Comparison of ENCODE assay signal across 8 cellular contexts in genomic region chr12:70576341-70577282, GRCh38.
A peak's percentile ranks its signal among the peaks of the same experiment; 100 is the strongest.
DNase-seq lines count a peak whose midpoint lies in the region; ATAC-seq, FAIRE-seq and TF ChIP-seq lines count a peak whose summit lies in the region.

No MANE protein-coding gene starts in this region.

- TF ChIP-seq CTCF in right atrium auricular region (IDR thresholded peaks at IDR 0.05): peak; percentile 64 to 84

- H3K9me3 ChIP-seq in right atrium auricular region: no peaks in the 10 kb centered on the region
- H3K9me3 ChIP-seq in small intestine (ENCODE audit: control insufficient read depth, low read depth): no peaks in the 10 kb centered on the region

- H3K4me3 ChIP-seq in right atrium auricular region (no peak overlapping the region), small intestine (ENCODE audit: low read depth in 1 of 2, low read length in 2 of 2) (no peak overlapping the region)

- FAIRE-seq in small intestine (lab: Jason Lieb, UNC): peak; percentile 19

- H3K27ac ChIP-seq in angular gyrus (ENCODE audit: low read depth, low read length) (peak overlapping the region; percentile 72), right atrium auricular region (no peak overlapping the region), small intestine (ENCODE audit: low read depth in 1 of 2, low read length in 1 of 2) (no peak overlapping the region)

- no peaks in the 10 kb centered on the region for H3K27me3 ChIP-seq in right atrium auricular region
- H3K27me3 ChIP-seq in small intestine (ENCODE audit: control insufficient read depth in 2 of 2, insufficient read depth in 2 of 2, low read length in 2 of 2): no peaks in the 10 kb centered on the region

- peak; percentile 19 for DNase-seq in SKM-1 (lab: John Stamatoyannopoulos, UW; ENCODE audit: unreplicated experiment)
- DNase-seq in SKM-1 treated with dmso at 0.1 percent for 144 hours (lab: John Stamatoyannopoulos, UW; ENCODE audit: unreplicated experiment): no peak
- DNase-seq in NCI-H2171 treated with DMSO at 0.1 percent for 48 hours (lab: John Stamatoyannopoulos, UW): peak; percentile 75
- no peak for DNase-seq in right atrium auricular region (ENCODE audit: low spot score)
- peak; percentile 78 for DNase-seq in small intestine
- no peak for DNase-seq in mucosa of gallbladder (ENCODE audit: low spot score)

- ATAC-seq in HG02885 (IDR thresholded peaks at IDR 0.05; ENCODE audit: poor library complexity, unreplicated experiment): peak; percentile 74

- 67 to 75% (median 68%) methylated on average over 18 to 19 of the region's 19 CpGs for WGBS in small intestine, 3 donors

- H3K36me3 ChIP-seq in right atrium auricular region: peaks cover 4% of the 10 kb centered on the region
- no peaks in the 10 kb centered on the region for H3K36me3 ChIP-seq in small intestine (ENCODE audit: control insufficient read depth in 2 of 2, insufficient read depth in 2 of 2, low read length in 2 of 2)

- peaks cover 0 to 7% of the 10 kb centered on the region in 2 donors for H3K4me1 ChIP-seq in right atrium auricular region
- no peaks in the 10 kb centered on the region for H3K4me1 ChIP-seq in small intestine (ENCODE audit: control insufficient read depth in 2 of 2, insufficient read depth in 1 of 2, low read depth in 1 of 2, low read length in 1 of 2)

Comparison
In these comparisons a context has a peak if more than half of its experiments do, and no peak if none do; other contexts are left out.
1. DNase-seq: peak in SKM-1 (single experiment), NCI-H2171 treated with DMSO at 0.1 percent for 48 hours (single experiment) and small intestine (single experiment); none in SKM-1 treated with dmso at 0.1 percent for 144 hours (single experiment), right atrium auricular region (single experiment) and mucosa of gallbladder (single experiment).